1 cellular context compared by ENCODE assay signal in genomic region chr17:74211141-74211928, GRCh38.
TF ChIP-seq lines count a peak whose summit lies in the region.

No MANE protein-coding gene starts in this region.

TF ChIP-seq in WTC11, 78 proteins besides CTCF, POLR2A, EP300 and RAD21 (continued from another document):
- TF ChIP-seq AFF4 (CRISPR knock-in tag; IDR thresholded peaks at IDR 0.05; ENCODE audit: borderline replicate concordance): 0 out of 2 replicates have a peak, but pooled peaks have one; percentile 31
- TF ChIP-seq ZNF396 (CRISPR knock-in tag; IDR thresholded peaks at IDR 0.05; ENCODE audit: borderline replicate concordance): no peak
- TF ChIP-seq MXD4 (CRISPR knock-in tag; IDR thresholded peaks at IDR 0.05; ENCODE audit: borderline replicate concordance): no peak
- TF ChIP-seq ZNF671 (CRISPR knock-in tag; IDR thresholded peaks at IDR 0.05): peak; percentile 3
- peak; percentile 48; the same call in 1 of the 2 replicates for TF ChIP-seq SP1 (CRISPR knock-in tag; conservative IDR thresholded peaks at IDR 0.05)
- no peak for TF ChIP-seq ZBTB21 (CRISPR knock-in tag; IDR thresholded peaks at IDR 0.05; ENCODE audit: borderline replicate concordance)
- TF ChIP-seq NFYB (CRISPR knock-in tag; conservative IDR thresholded peaks at IDR 0.05; ENCODE audit: low read depth): 0 out of 2 replicates have a peak, but pooled peaks have one; percentile 11
- TF ChIP-seq TEAD1 (CRISPR knock-in tag; IDR thresholded peaks at IDR 0.05): peak; percentile 34; the same call in 1 of the 2 replicates
- TF ChIP-seq CBFB (CRISPR knock-in tag; IDR thresholded peaks at IDR 0.05; ENCODE audit: low read depth): no peak
- TF ChIP-seq AR (CRISPR knock-in tag; IDR thresholded peaks at IDR 0.05): peak; percentile 61
- TF ChIP-seq ZNF281 (CRISPR knock-in tag; IDR thresholded peaks at IDR 0.05): peak; percentile 23; the same call in 1 of the 2 replicates
- TF ChIP-seq HMGXB4 (CRISPR knock-in tag; IDR thresholded peaks at IDR 0.05): no peak
- no peak for TF ChIP-seq GRHL2 (CRISPR knock-in tag; IDR thresholded peaks at IDR 0.05; ENCODE audit: insufficient replicate concordance, severe bottlenecking)
- peak; percentile 93; the same call in 1 of the 2 replicates for TF ChIP-seq ZNF532 (CRISPR knock-in tag; IDR thresholded peaks at IDR 0.05; ENCODE audit: borderline replicate concordance)
- TF ChIP-seq ZNF317 (CRISPR knock-in tag; IDR thresholded peaks at IDR 0.05; ENCODE audit: borderline replicate concordance, low read depth): no peak
